In genomic region chr4:99323761-99324160, GRCh38 we compare ENCODE assay signal across 14 cellular contexts. TPM values are rescaled to one million over a fixed set of nuclear protein-coding genes. Genes with fewer than 3 reads are reported as not detected.
DNase-seq lines count a peak whose midpoint lies in the region; ATAC-seq and TF ChIP-seq lines count a peak whose summit lies in the region.
"Had no signal": no experiment of that assay in that cellular context is flagged by ENCODE, and none has a peak within 500 bp of the region (broad histone marks: within the 10 kb centered on the region; RNA-seq: fewer than 3 reads in every experiment).

No MANE protein-coding gene starts in this region.

- H3K4me3 ChIP-seq in ascending aorta, result no peak overlapping the region
- H3K4me3 ChIP-seq in gastrocnemius medialis, result peak overlapping the region in 1 of 4 donors; percentile 15
- H3K4me3 ChIP-seq: colonic mucosa, ovary had no signal

- peak overlapping the region; percentile 81 to 82 for H3K27ac ChIP-seq in ascending aorta
- peak overlapping the region; percentile 88 to 93 (median 92) for H3K27ac ChIP-seq in gastrocnemius medialis
- H3K27ac ChIP-seq: colonic mucosa had no signal

- in situ Hi-C loops in gastrocnemius medialis (cut with MboI; ENCODE audit: low sequenced_read_pairs in 4 of 4), result no loop called here

- TF ChIP-seq CTCF in AG09319 (IDR thresholded peaks at IDR 0.05; ENCODE audit: low read depth, low read length) (no peak), ascending aorta (IDR thresholded peaks at IDR 0.05) (no peak), gastrocnemius medialis (IDR thresholded peaks at IDR 0.05 in 4 of 5, conservative IDR thresholded peaks at IDR 0.05 in 1 of 5) (no peak)

- no peaks in the 10 kb centered on the region for H3K27me3 ChIP-seq in ascending aorta
- no peaks in the 10 kb centered on the region for H3K27me3 ChIP-seq in gastrocnemius medialis
- H3K27me3 ChIP-seq: colonic mucosa, ovary had no signal

- peaks cover 0 to 3% of the 10 kb centered on the region in 2 donors for H3K36me3 ChIP-seq in ascending aorta
- no peaks in the 10 kb centered on the region for H3K36me3 ChIP-seq in gastrocnemius medialis
- H3K36me3 ChIP-seq: colonic mucosa, ovary had no signal

- no peak for TF ChIP-seq POLR2A in gastrocnemius medialis (IDR thresholded peaks at IDR 0.05)

- DNase-seq in AG09319 (ENCODE audit: extremely low read depth, low read depth) (peak; percentile 75), ascending aorta (ENCODE audit: low spot score in 2 of 2) (peak in 1 of 2 donors; percentile 65), left ventricle myocardium superior (no peak), gastrocnemius medialis (peak; percentile 73 to 76), islet precursor cell (no peak)
- DNase-seq in activated T-cell treated with anti-CD3 and anti-CD28 coated beads, Interleukin-2, amount 50 U/mL, for 24 hours, result no peak
- DNase-seq in central memory CD4-positive, alpha-beta T cell, result no peak
- DNase-seq in activated naive CD4-positive, alpha-beta T cell treated with anti-CD3 and anti-CD28 coated beads, Interleukin-2, amount 50 U/mL, for 16 hours, result no peak
- DNase-seq: activated CD4-positive, alpha-beta T cell treated with anti-CD3 and anti-CD28 coated beads, Interleukin-2, amount 50 U/mL, for 4 hours; activated naive CD4-positive, alpha-beta T cell; colonic mucosa; GOT3; T-helper 9 cell had no signal

- intact Hi-C loops in ascending aorta (cut with DNase I), result loop anchor here (2.0 to 10.0 kb wide), 3 partner anchors 23 to 241 kb away; partner anchors contain the start of gene TRMT10A
- intact Hi-C loops in left ventricle myocardium superior (cut with micrococcal nuclease), result no loop called here
- intact Hi-C loops in gastrocnemius medialis (cut with DNase I; ENCODE audit: low total_unique reads), result loop anchor here (1.0 to 5.0 kb wide), 7 partner anchors 23 to 629 kb away; partner anchors contain the start of genes ADH5, H2AZ1 and METAP1

- peak; percentile 87 for ATAC-seq in left ventricle myocardium superior
- peak; percentile 94 to 97 for ATAC-seq in gastrocnemius medialis

- H3K9me3 ChIP-seq in ascending aorta, result peaks cover 8 to 15% of the 10 kb centered on the region in 2 donors
- H3K9me3 ChIP-seq in gastrocnemius medialis, result no peaks in the 10 kb centered on the region
- H3K9me3 ChIP-seq: colonic mucosa, ovary had no signal

- no peaks in the 10 kb centered on the region for H3K4me1 Mint-ChIP-seq in activated T-cell treated with anti-CD3 and anti-CD28 coated beads, Interleukin-2, amount 50 U/mL, for 24 hours (ENCODE audit: low read depth)

- H3K4me1 ChIP-seq in ascending aorta (peaks cover 6 to 24% of the 10 kb centered on the region in 2 donors), gastrocnemius medialis (peaks cover 34% of the 10 kb centered on the region in 2 donors)
- H3K4me1 ChIP-seq: colonic mucosa had no signal

- H3K9me3 Mint-ChIP-seq in activated T-cell treated with anti-CD3 and anti-CD28 coated beads, Interleukin-2, amount 50 U/mL, for 24 hours, result no peaks in the 10 kb centered on the region

- no peak overlapping the region for H3K27ac Mint-ChIP-seq in activated T-cell treated with anti-CD3 and anti-CD28 coated beads, Interleukin-2, amount 50 U/mL, for 24 hours

- H3K4me3 Mint-ChIP-seq in activated T-cell treated with anti-CD3 and anti-CD28 coated beads, Interleukin-2, amount 50 U/mL, for 24 hours, result no peak overlapping the region

- H3K36me3 Mint-ChIP-seq in activated T-cell treated with anti-CD3 and anti-CD28 coated beads, Interleukin-2, amount 50 U/mL, for 24 hours (ENCODE audit: low read depth), result no peaks in the 10 kb centered on the region

- H3K27me3 Mint-ChIP-seq in activated T-cell treated with anti-CD3 and anti-CD28 coated beads, Interleukin-2, amount 50 U/mL, for 24 hours, result peaks cover 3% of the 10 kb centered on the region

RNA-seq across cellular contexts. Expression of gene ADH1B, which starts 2.6 kb away (rescaled TPM):
- total RNA-seq in ascending aorta, result 650 TPM
- 110 TPM for total RNA-seq in left ventricle myocardium superior
- total RNA-seq in gastrocnemius medialis, result 100 to 1,000 TPM in 3 of 4 donors, 10 to 100 TPM in 1; 67.9 to 167 (median 119) TPM

RNA-seq across cellular contexts. Expression of gene ADH1C, which starts 28.8 kb away (rescaled TPM):
- total RNA-seq in ascending aorta (4.6 TPM), left ventricle myocardium superior (7.6 TPM), gastrocnemius medialis (10 to 100 TPM; 16.1 to 30.6 (median 26.6) TPM)

RNA-seq across cellular contexts. Expression of gene ADH1A, which starts 33.0 kb away (rescaled TPM):
- total RNA-seq in ascending aorta, result not detected
- total RNA-seq in left ventricle myocardium superior, result 0.57 TPM
- 1 to 10 TPM in 1 of 4 donors, under 1 TPM in 1, not detected in 2; 0.33 to 2.0 TPM for total RNA-seq in gastrocnemius medialis

Comparison
In these comparisons a context has a peak if more than half of its experiments do, and no peak if none do; other contexts are left out.
1. DNase-seq: peak in AG09319 (single experiment) and gastrocnemius medialis (2 of 2); none in left ventricle myocardium superior (single experiment), islet precursor cell (single experiment), activated T-cell treated with anti-CD3 and anti-CD28 coated beads, Interleukin-2, amount 50 U/mL, for 24 hours (single experiment), central memory CD4-positive, alpha-beta T cell (single experiment) and activated naive CD4-positive, alpha-beta T cell treated with anti-CD3 and anti-CD28 coated beads, Interleukin-2, amount 50 U/mL, for 16 hours (single experiment).